Comparison of ENCODE assay signal across 8 cellular contexts in the genomic region with DNA sequence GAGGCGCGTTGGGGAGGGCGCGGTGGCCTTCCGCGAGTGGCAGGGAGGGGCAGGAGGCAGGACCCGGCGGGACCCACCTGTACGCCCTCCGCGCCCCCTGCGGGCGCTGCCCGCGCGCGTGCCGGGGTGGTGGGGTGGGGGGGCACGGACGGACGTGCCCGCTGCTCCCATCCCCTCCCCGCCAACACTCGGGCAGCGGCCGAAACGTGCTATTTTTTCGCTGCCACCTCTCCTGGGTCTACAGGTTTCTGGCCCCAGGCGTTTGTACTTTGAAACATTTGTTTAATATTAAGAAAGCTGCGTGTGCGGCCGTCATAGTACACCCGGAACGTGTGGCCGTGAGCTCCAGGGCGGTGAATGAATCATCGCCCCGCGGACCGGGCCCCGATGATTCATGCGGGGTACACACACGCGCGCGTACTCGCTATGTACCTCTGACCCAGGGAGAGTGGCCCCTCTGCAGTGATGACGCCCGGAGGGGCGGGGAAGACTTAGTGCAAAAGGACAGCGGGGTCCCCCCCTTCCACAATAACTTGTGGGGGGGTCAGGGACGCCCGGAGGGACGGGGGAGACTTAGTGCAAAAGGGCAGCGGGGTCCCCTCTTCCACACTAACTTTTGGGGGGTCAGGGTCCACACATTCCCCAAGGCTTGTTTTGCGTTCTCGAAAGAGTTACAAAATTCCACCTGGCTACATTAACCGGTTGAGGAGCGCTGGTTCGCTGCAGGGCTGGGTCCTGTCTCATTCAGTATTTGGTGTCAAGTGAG. TPM values are rescaled to one million over a fixed set of nuclear protein-coding genes. Genes with fewer than 3 reads are reported as not detected.
DNase-seq lines count a peak whose midpoint lies in the region; ATAC-seq and TF ChIP-seq lines count a peak whose summit lies in the region.

No MANE protein-coding gene starts in this region.

- peak overlapping the region; percentile 80 for H3K4me3 ChIP-seq in suprapubic skin

- H3K4me1 Mint-ChIP-seq in activated naive CD4-positive, alpha-beta T cell treated with anti-CD3 and anti-CD28 coated beads, Interleukin-2, amount 10 ng/mL, durations not matched to agents 7 days and 5 days: peaks cover 29% of the 10 kb centered on the region

- peaks cover 18% of the 10 kb centered on the region for H3K27me3 Mint-ChIP-seq in activated naive CD4-positive, alpha-beta T cell treated with anti-CD3 and anti-CD28 coated beads, Interleukin-2, amount 10 ng/mL, durations not matched to agents 7 days and 5 days

- peak overlapping the region; percentile 87 for H3K4me3 Mint-ChIP-seq in activated naive CD4-positive, alpha-beta T cell treated with anti-CD3 and anti-CD28 coated beads, Interleukin-2, amount 10 ng/mL, durations not matched to agents 7 days and 5 days

- H3K36me3 Mint-ChIP-seq in activated naive CD4-positive, alpha-beta T cell treated with anti-CD3 and anti-CD28 coated beads, Interleukin-2, amount 10 ng/mL, durations not matched to agents 7 days and 5 days: peaks cover 13% of the 10 kb centered on the region

- WGBS in suprapubic skin: 7% methylated on average over 33 of the region's 60 CpGs

- CTCF ChIA-PET in RWPE1 (lab: Yijun Ruan, JAX): no interaction called here
- CTCF ChIA-PET in activated naive CD4-positive, alpha-beta T cell treated with anti-CD3 and anti-CD28 coated beads, Interleukin-2, amount 10 ng/mL, durations not matched to agents 7 days and 5 days (lab: Charles Lee): interaction anchor here (0.7 to 1.3 kb wide), 2 partner anchors 57 to 87 kb away, joined by 3 to 7 read pairs; a partner anchor contains a TSS

- peaks cover 25% of the 10 kb centered on the region for H3K4me1 ChIP-seq in suprapubic skin

- H3K27me3 ChIP-seq in suprapubic skin: no peaks in the 10 kb centered on the region

- H3K9me3 ChIP-seq in suprapubic skin: no peaks in the 10 kb centered on the region

- POLR2A ChIA-PET in RWPE1 (lab: Yijun Ruan, JAX; ENCODE audit: low non-redundant PET): no interaction called here

- no peak for TF ChIP-seq POLR2A in suprapubic skin (IDR thresholded peaks at IDR 0.05)

- DNase-seq in RWPE1 (ENCODE audit: low spot score): peak; percentile 89
- peak; percentile 63 for DNase-seq in activated naive CD4-positive, alpha-beta T cell treated with anti-CD3 and anti-CD28 coated beads, Interleukin-2, amount 10 ng/mL, durations not matched to agents 7 days and 5 days
- DNase-seq in germinal center (ENCODE audit: low spot score): peak; percentile 36
- peak; percentile 45 for DNase-seq in occipital lobe (lab: John Stamatoyannopoulos, UW)
- peak; percentile 87 to 89 for DNase-seq in suprapubic skin (ENCODE audit: low spot score in 2 of 2)
- DNase-seq in NCI-H446 treated with DMSO at 0.1 percent for 48 hours (lab: John Stamatoyannopoulos, UW): no peak

- TF ChIP-seq CTCF in RWPE1 (conservative IDR thresholded peaks at IDR 0.05; ENCODE audit: low read depth) (no peak), suprapubic skin (IDR thresholded peaks at IDR 0.05) (peak in 1 of 2 donors; percentile 5)

- peaks cover 7% of the 10 kb centered on the region for H3K9me3 Mint-ChIP-seq in activated naive CD4-positive, alpha-beta T cell treated with anti-CD3 and anti-CD28 coated beads, Interleukin-2, amount 10 ng/mL, durations not matched to agents 7 days and 5 days

- TF ChIP-seq EP300 in suprapubic skin (IDR thresholded peaks at IDR 0.05): no peak

- peak overlapping the region; percentile 88 for H3K27ac Mint-ChIP-seq in activated naive CD4-positive, alpha-beta T cell treated with anti-CD3 and anti-CD28 coated beads, Interleukin-2, amount 10 ng/mL, durations not matched to agents 7 days and 5 days

- peak overlapping the region; percentile 77 for H3K27ac ChIP-seq in RWPE1
- H3K27ac ChIP-seq in suprapubic skin: peak overlapping the region; percentile 96

- H3K36me3 ChIP-seq in suprapubic skin: no peaks in the 10 kb centered on the region

- peak; percentile 18 for ATAC-seq in GM18867 (IDR thresholded peaks at IDR 0.05; ENCODE audit: unreplicated experiment)
- ATAC-seq in HG03045 (IDR thresholded peaks at IDR 0.05; ENCODE audit: unreplicated experiment): peak; percentile 21

RNA-seq across cellular contexts. Expression of a gene that starts 56.6 kb away (rescaled TPM):
- 30.7 TPM for total RNA-seq in occipital lobe
- total RNA-seq in suprapubic skin: 10 to 100 TPM; 29.8 to 60.3 (median 31.4) TPM
